In genomic region chr13:42048625-42049453, GRCh38 we compare ENCODE assay signal across 1 cellular context.
TF ChIP-seq lines count a peak whose summit lies in the region.

Gene DGKH, plus strand, starts transcription at chr13:42048648. Its CDS starts 126 bp downstream, at chr13:42048774.

TF ChIP-seq in PFSK-1, 5 proteins besides CTCF, POLR2A, EP300 and RAD21:
- TF ChIP-seq REST (IDR thresholded peaks at IDR 0.05; ENCODE audit: insufficient read depth in 1 of 2, low read depth in 2 of 2, low read length in 2 of 2) (no peak), POLR2AphosphoS5 (IDR thresholded peaks at IDR 0.05; ENCODE audit: low read depth, low read length) (peak; percentile 27)
